ENCODE assay signal across 8 cellular contexts in the genomic region with DNA sequence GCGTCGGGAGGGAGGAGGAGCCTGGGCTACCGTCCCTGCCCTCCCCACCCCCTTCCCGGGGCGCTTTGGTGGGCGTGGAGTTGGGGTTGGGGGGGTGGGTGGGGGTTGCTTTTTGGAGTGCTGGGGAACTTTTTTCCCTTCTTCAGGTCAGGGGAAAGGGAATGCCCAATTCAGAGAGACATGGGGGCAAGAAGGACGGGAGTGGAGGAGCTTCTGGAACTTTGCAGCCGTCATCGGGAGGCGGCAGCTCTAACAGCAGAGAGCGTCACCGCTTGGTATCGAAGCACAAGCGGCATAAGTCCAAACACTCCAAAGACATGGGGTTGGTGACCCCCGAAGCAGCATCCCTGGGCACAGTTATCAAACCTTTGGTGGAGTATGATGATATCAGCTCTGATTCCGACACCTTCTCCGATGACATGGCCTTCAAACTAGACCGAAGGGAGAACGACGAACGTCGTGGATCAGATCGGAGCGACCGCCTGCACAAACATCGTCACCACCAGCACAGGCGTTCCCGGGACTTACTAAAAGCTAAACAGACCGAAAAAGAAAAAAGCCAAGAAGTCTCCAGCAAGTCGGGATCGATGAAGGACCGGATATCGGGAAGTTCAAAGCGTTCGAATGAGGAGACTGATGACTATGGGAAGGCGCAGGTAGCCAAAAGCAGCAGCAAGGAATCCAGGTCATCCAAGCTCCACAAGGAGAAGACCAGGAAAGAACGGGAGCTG. TPM values are rescaled to one million over a fixed set of nuclear protein-coding genes. Genes with fewer than 3 reads are reported as not detected.
DNase-seq lines count a peak whose midpoint lies in the region; ATAC-seq and TF ChIP-seq lines count a peak whose summit lies in the region.

No MANE protein-coding gene starts in this region.

- peak overlapping the region; percentile 93 for H3K27ac ChIP-seq in CD4-positive, alpha-beta memory T cell (ENCODE audit: low read depth, low read length)
- H3K27ac ChIP-seq in upper lobe of left lung, result peak overlapping the region; percentile 96 to 100 (median 98)

- no peaks in the 10 kb centered on the region for H3K27me3 ChIP-seq in CD4-positive, alpha-beta memory T cell (ENCODE audit: insufficient read depth, low read length)
- no peaks in the 10 kb centered on the region for H3K27me3 ChIP-seq in upper lobe of left lung

- CTCF ChIA-PET in CD4-positive, alpha-beta memory T cell (lab: Charles Lee; ENCODE audit: partially characterized antibody), result interaction anchor here (0.6 to 2.1 kb wide), 4 partner anchors 11 to 229 kb away, joined by 3 to 14 read pairs (median 3); partner anchors contain the start of gene MED1

- peak overlapping the region; percentile 67 to 96 for H3K4me3 ChIP-seq in CD4-positive, alpha-beta memory T cell (ENCODE audit: low read length in 2 of 2)
- H3K4me3 ChIP-seq in upper lobe of left lung, result peak overlapping the region; percentile 70 to 95 (median 86)

- H3K27me3 Mint-ChIP-seq in CD4-positive, alpha-beta memory T cell, result no peaks in the 10 kb centered on the region
- H3K27me3 Mint-ChIP-seq in IgD-negative memory B cell, result peaks cover 1% of the 10 kb centered on the region
- peaks cover 0 to 3% (median 0%) of the 10 kb centered on the region in 5 donors for H3K27me3 Mint-ChIP-seq in naive thymus-derived CD8-positive, alpha-beta T cell

- ATAC-seq in GM19438 (IDR thresholded peaks at IDR 0.05; ENCODE audit: low read depth, unreplicated experiment) (peak; percentile 58), upper lobe of left lung (ENCODE audit: low FRiP score in 2 of 2) (peak; percentile 92 to 94)
- peak; percentile 72 to 75 for ATAC-seq in naive thymus-derived CD8-positive, alpha-beta T cell

- intact Hi-C loops in CD4-positive, alpha-beta memory T cell (cut with micrococcal nuclease), result loop anchor here (1.0 to 10.0 kb wide), 5 partner anchors 11 to 518 kb away; partner anchors contain the start of genes MED1, PSMD3 and RPL19

- peaks cover 41% of the 10 kb centered on the region for H3K4me1 ChIP-seq in CD4-positive, alpha-beta memory T cell (ENCODE audit: insufficient read depth, low read length)
- peaks cover 22 to 40% (median 29%) of the 10 kb centered on the region in 4 donors for H3K4me1 ChIP-seq in upper lobe of left lung

- peaks cover 0 to 4% (median 0%) of the 10 kb centered on the region in 8 donors for H3K9me3 Mint-ChIP-seq in CD4-positive, alpha-beta memory T cell
- H3K9me3 Mint-ChIP-seq in IgD-negative memory B cell, result peaks cover 0 to 1% (median 0%) of the 10 kb centered on the region in 3 donors
- peaks cover 0 to 4% (median 0%) of the 10 kb centered on the region in 9 donors for H3K9me3 Mint-ChIP-seq in naive thymus-derived CD8-positive, alpha-beta T cell

- POLR2A ChIA-PET in CD4-positive, alpha-beta memory T cell (lab: Charles Lee; ENCODE audit: partially characterized antibody), result interaction anchor here (0.6 to 5.1 kb wide), 18 partner anchors 10 to 722 kb away, joined by 3 to 167 read pairs (median 5); partner anchors contain the start of genes FBXL20, MED1, RPL19 and RPL23
- POLR2A ChIA-PET in naive thymus-derived CD8-positive, alpha-beta T cell (lab: Charles Lee), result interaction anchor here (0.5 to 4.2 kb wide), 13 partner anchors 12 to 678 kb away, joined by 3 to 153 read pairs (median 4); partner anchors contain the start of genes CASC3, FBXL20, MED1 and PSMD3

- no peak for TF ChIP-seq EP300 in upper lobe of left lung (IDR thresholded peaks at IDR 0.05)

- peaks cover 0 to 25% of the 10 kb centered on the region in 2 donors for H3K36me3 Mint-ChIP-seq in CD4-positive, alpha-beta memory T cell
- no peaks in the 10 kb centered on the region for H3K36me3 Mint-ChIP-seq in IgD-negative memory B cell
- peaks cover 0 to 19% (median 0%) of the 10 kb centered on the region in 3 donors for H3K36me3 Mint-ChIP-seq in naive thymus-derived CD8-positive, alpha-beta T cell

- no peak for DNase-seq in CD4-positive, alpha-beta memory T cell
- peak; percentile 68 for DNase-seq in activated T-cell treated with anti-CD3 and anti-CD28 coated beads for 48 hours (ENCODE audit: low read depth)
- peak; percentile 65 for DNase-seq in fibroblast of gingiva (ENCODE audit: low read depth)
- DNase-seq in naive thymus-derived CD8-positive, alpha-beta T cell, result peak in 3 of 10 donors; percentile 62 to 76 (median 68)
- peak in 1 of 2 donors; percentile 32 for DNase-seq in upper lobe of left lung
- DNase-seq in NCI-H2081 treated with DMSO at 0.1 percent for 48 hours (lab: John Stamatoyannopoulos, UW), result no peak

- TF ChIP-seq CTCF in upper lobe of left lung (IDR thresholded peaks at IDR 0.05), result no peak

- peak overlapping the region; percentile 91 to 99 (median 97) for H3K27ac Mint-ChIP-seq in CD4-positive, alpha-beta memory T cell
- H3K27ac Mint-ChIP-seq in IgD-negative memory B cell, result peak overlapping the region; percentile 78 to 99 (median 97)
- peak overlapping the region; percentile 94 to 100 (median 96) for H3K27ac Mint-ChIP-seq in naive thymus-derived CD8-positive, alpha-beta T cell

- peak overlapping the region; percentile 92 to 98 (median 96) for H3K4me3 Mint-ChIP-seq in CD4-positive, alpha-beta memory T cell
- peak overlapping the region; percentile 86 to 99 (median 98) for H3K4me3 Mint-ChIP-seq in IgD-negative memory B cell
- H3K4me3 Mint-ChIP-seq in naive thymus-derived CD8-positive, alpha-beta T cell, result peak overlapping the region; percentile 88 to 99 (median 96)

- H3K9me3 ChIP-seq in CD4-positive, alpha-beta memory T cell (ENCODE audit: control insufficient read depth in 1 of 2, low read length in 2 of 2), result no peaks in the 10 kb centered on the region
- H3K9me3 ChIP-seq in upper lobe of left lung, result no peaks in the 10 kb centered on the region

- H3K4me1 Mint-ChIP-seq in CD4-positive, alpha-beta memory T cell, result peaks cover 16 to 64% (median 38%) of the 10 kb centered on the region in 4 donors
- peaks cover 16 to 29% (median 25%) of the 10 kb centered on the region in 3 donors for H3K4me1 Mint-ChIP-seq in IgD-negative memory B cell
- H3K4me1 Mint-ChIP-seq in naive thymus-derived CD8-positive, alpha-beta T cell, result peaks cover 16 to 52% (median 45%) of the 10 kb centered on the region in 4 donors

- H3K36me3 ChIP-seq in CD4-positive, alpha-beta memory T cell (ENCODE audit: insufficient read depth, low read length), result no peaks in the 10 kb centered on the region
- H3K36me3 ChIP-seq in upper lobe of left lung, result peaks cover 0 to 2% (median 0%) of the 10 kb centered on the region in 4 donors

- TF ChIP-seq POLR2A in upper lobe of left lung (IDR thresholded peaks at IDR 0.05), result no peak

- 0% methylated on average over 32 to 37 of the region's 37 CpGs for WGBS in upper lobe of left lung, 2 donors

RNA-seq across cellular contexts. Expression of gene CDK12, which starts 0.8 kb away (rescaled TPM):
- 100 to 1,000 TPM; 107 to 114 TPM for total RNA-seq in CD4-positive, alpha-beta memory T cell
- 1 to 10 TPM in 1 of 2 donors, under 1 TPM in 1; 0.87 to 6.4 TPM for polyA plus RNA-seq in CD4-positive, alpha-beta memory T cell
- polyA plus RNA-seq in IgD-negative memory B cell, result 6.1 TPM
- 100 to 1,000 TPM; 113 to 114 TPM for total RNA-seq in naive thymus-derived CD8-positive, alpha-beta T cell
- polyA plus RNA-seq in naive thymus-derived CD8-positive, alpha-beta T cell, result 1 to 10 TPM; 3.2 to 7.1 (median 5.5) TPM
- 100 to 1,000 TPM in 1 of 6 donors, 10 to 100 TPM in 5; 41.2 to 111 (median 52.8) TPM for total RNA-seq in upper lobe of left lung

RNA-seq across cellular contexts. Expression of gene MED1, which starts 11.0 kb away (rescaled TPM):
- total RNA-seq in CD4-positive, alpha-beta memory T cell, result 10 to 100 TPM; 59.1 to 62.3 TPM
- polyA plus RNA-seq in CD4-positive, alpha-beta memory T cell, result 10 to 100 TPM in 1 of 2 donors, 1 to 10 TPM in 1; 6.4 to 23.4 TPM
- 20.8 TPM for polyA plus RNA-seq in IgD-negative memory B cell
- total RNA-seq in naive thymus-derived CD8-positive, alpha-beta T cell, result 10 to 100 TPM; 59.2 to 62.8 TPM
- 10 to 100 TPM; 16.8 to 26.9 (median 22.2) TPM for polyA plus RNA-seq in naive thymus-derived CD8-positive, alpha-beta T cell
- total RNA-seq in upper lobe of left lung, result 10 to 100 TPM; 12.8 to 33.1 (median 24.6) TPM

Comparison
In these comparisons a context has a peak if more than half of its experiments do, and no peak if none do; other contexts are left out.
1. DNase-seq: peak in activated T-cell treated with anti-CD3 and anti-CD28 coated beads for 48 hours (single experiment) and fibroblast of gingiva (single experiment); none in CD4-positive, alpha-beta memory T cell (0 of 5) and NCI-H2081 treated with DMSO at 0.1 percent for 48 hours (single experiment).
2. Peak in every context shown above with its lines, with median percentiles within 50 percentile points of each other: H3K27ac Mint-ChIP-seq, H3K4me3 Mint-ChIP-seq and ATAC-seq.